In the genomic region with DNA sequence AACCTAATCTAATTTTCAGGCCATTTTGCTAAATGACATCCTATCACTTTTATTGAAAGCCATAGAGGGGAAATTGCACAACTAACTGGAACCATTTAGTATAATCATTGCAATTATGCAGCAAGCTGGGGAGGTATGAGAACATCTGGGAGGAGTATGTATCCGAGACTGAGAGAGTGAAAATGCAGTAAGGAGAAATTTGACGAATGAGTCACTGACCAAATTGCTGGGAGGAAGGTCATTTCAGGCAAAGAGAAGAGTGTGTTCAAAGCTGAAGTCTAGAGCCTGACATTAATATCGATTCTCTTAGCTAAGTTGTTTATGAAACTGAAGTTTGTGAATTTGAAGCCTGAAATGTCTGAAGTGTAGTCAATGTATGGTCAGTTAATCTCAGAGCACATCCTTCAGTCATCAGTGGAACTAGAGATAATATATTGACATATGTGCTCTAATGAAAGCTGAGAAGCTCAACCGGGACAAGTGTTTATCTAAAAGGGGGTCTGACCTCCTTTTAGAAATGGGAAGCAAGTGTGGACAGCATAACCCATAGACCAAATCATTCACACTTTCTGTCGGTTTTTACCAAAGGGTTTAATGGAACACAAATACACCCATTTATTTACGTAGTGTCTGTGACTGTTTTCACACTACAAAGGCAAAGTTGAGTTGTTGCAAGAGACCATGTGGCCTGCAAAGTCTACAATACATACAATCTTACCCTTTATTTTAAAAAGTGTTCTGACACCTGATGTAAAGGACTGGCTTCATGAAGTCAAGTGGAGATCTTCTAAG, we compare ENCODE assay signal across 23 cellular contexts.
A peak's percentile ranks its signal among the peaks of the same experiment; 100 is the strongest.
DNase-seq lines count a peak whose midpoint lies in the region; TF ChIP-seq lines count a peak whose summit lies in the region.
"Had no signal": no experiment of that assay in that cellular context is flagged by ENCODE, and none has a peak within 500 bp of the region (broad histone marks: within the 10 kb centered on the region; RNA-seq: fewer than 3 reads in every experiment).

No MANE protein-coding gene starts in this region.

- H3K9me2 ChIP-seq in Karpas-422 (replicated peaks; ENCODE audit: insufficient read depth, low read length) = no peaks in the 10 kb centered on the region

- H2AFZ ChIP-seq in mesenchymal stem cell (ENCODE audit: low read depth, low read length) (no peak overlapping the region), Karpas-422 (ENCODE audit: low read length) (no peak overlapping the region)

- H2BK5ac ChIP-seq in mesenchymal stem cell (ENCODE audit: low read depth, low read length, poor library complexity, severe bottlenecking) = no peak overlapping the region

- H3K9me3 ChIP-seq in mesenchymal stem cell (ENCODE audit: control insufficient read depth, low read length) (no peaks in the 10 kb centered on the region), Karpas-422 (ENCODE audit: low read length) (no peaks in the 10 kb centered on the region)
- H3K9me3 ChIP-seq: colonic mucosa, mucosa of descending colon, testis had no signal

- H3K79me2 ChIP-seq in Karpas-422 (ENCODE audit: low read length) = no peaks in the 10 kb centered on the region

- WGBS in mesenchymal stem cell = 18% methylated on average over 5 of the region's 6 CpGs

- H3K4me3 ChIP-seq in AG10803 (ENCODE audit: low read length) (peak overlapping the region; percentile 7; the same call in 1 of the 2 replicates), cardiac fibroblast (replicated peaks in 1 of 2; ENCODE audit: low read depth in 2 of 2, low read length in 2 of 2) (no peak overlapping the region), mesenchymal stem cell (ENCODE audit: insufficient read depth in 1 of 2, low read depth in 1 of 2, low read length in 2 of 2) (no peak overlapping the region), Karpas-422 (ENCODE audit: low read length) (no peak overlapping the region)
- H3K4me3 ChIP-seq: colonic mucosa, mucosa of descending colon, skin epidermis, testis had no signal

- no peak overlapping the region for H3K23ac ChIP-seq in mesenchymal stem cell (ENCODE audit: low read length in 2 of 2)

- peak overlapping the region; percentile 35 for H3K27ac ChIP-seq in mesenchymal stem cell (ENCODE audit: low read length, poor library complexity, severe bottlenecking)
- no peak overlapping the region for H3K27ac ChIP-seq in Karpas-422 (ENCODE audit: low read length)
- H3K27ac ChIP-seq: colonic mucosa, HL-60, skin epidermis, testis had no signal

- peaks cover 3% of the 10 kb centered on the region for H3K79me1 ChIP-seq in mesenchymal stem cell (replicated peaks; ENCODE audit: low read length, poor library complexity, severe bottlenecking)

- H3K4ac ChIP-seq in mesenchymal stem cell (ENCODE audit: low read depth in 1 of 2, low read length in 2 of 2) = no peak overlapping the region

- DNase-seq in AG10803 (ENCODE audit: low read depth) (peak; percentile 85), HS-5 (ENCODE audit: low read depth) (peak; percentile 57), cardiac fibroblast (ENCODE audit: low read depth in 2 of 2) (peak; percentile 48 to 49), mesenchymal stem cell (peak; percentile 78), Karpas-422 (no peak), retina (no peak), NCI-H187 (lab: John Stamatoyannopoulos, UW) (no peak), inferior parietal cortex (ENCODE audit: extremely low spot score) (no peak)
- DNase-seq: activated CD8-positive, alpha-beta memory T cell treated with anti-CD3 and anti-CD28 coated beads, Interleukin-2, amount 50 U/mL, for 4 hours; activated naive CD8-positive, alpha-beta T cell treated with anti-CD3 and anti-CD28 coated beads for 36 hours; colonic mucosa; DMS53; hippocampal formation; IMR-90; MM.1S; mucosa of descending colon; NCI-H1436 treated with DMSO at 0.1 percent for 48 hours; stimulated activated CD4-positive, alpha-beta T cell treated with anti-CD3 and anti-CD28 coated beads, Interleukin-2, amount 100 ng/mL, for 48 hours; stimulated activated naive B cell treated with anti-CD40 and anti-IgM and Interleukin-4, amounts not matched to agents 10 μg/mL and 1 μg/mL and 100 μg/mL, for 72 hours; T-helper 9 cell; testis had no signal

- no peak overlapping the region for H3K9ac ChIP-seq in mesenchymal stem cell (ENCODE audit: low read length)
- H3K9ac ChIP-seq in Karpas-422 (ENCODE audit: low read length) = no peak overlapping the region

- H4K8ac ChIP-seq in mesenchymal stem cell (ENCODE audit: low read length) = no peak overlapping the region

- H3K14ac ChIP-seq in mesenchymal stem cell (ENCODE audit: low read length in 2 of 2) = no peak overlapping the region

- H3K4me1 ChIP-seq in mesenchymal stem cell (ENCODE audit: control insufficient read depth, insufficient read depth, low read depth, low read length) = no peaks in the 10 kb centered on the region
- no peaks in the 10 kb centered on the region for H3K4me1 ChIP-seq in Karpas-422 (ENCODE audit: low read length)
- H3K4me1 ChIP-seq: colonic mucosa, testis had no signal

- H4K91ac ChIP-seq in mesenchymal stem cell (ENCODE audit: low read length) = no peak overlapping the region

- H2AK5ac ChIP-seq in mesenchymal stem cell (ENCODE audit: low read length, severe bottlenecking) = no peak overlapping the region

- H3K18ac ChIP-seq in mesenchymal stem cell (ENCODE audit: low read depth in 1 of 2, low read length in 2 of 2) = no peak overlapping the region

- H3K27me3 ChIP-seq in mesenchymal stem cell (ENCODE audit: control insufficient read depth in 1 of 2, insufficient read depth in 1 of 2, low read length in 2 of 2) = no peaks in the 10 kb centered on the region
- H3K27me3 ChIP-seq in Karpas-422 (ENCODE audit: low read length) = no peaks in the 10 kb centered on the region
- H3K27me3 ChIP-seq: colonic mucosa, testis had no signal

- no peaks in the 10 kb centered on the region for H4K20me1 ChIP-seq in Karpas-422 (ENCODE audit: insufficient read depth, low read depth, low read length)

- no peak for TF ChIP-seq CTCF in AG10803 (conservative IDR thresholded peaks at IDR 0.05; ENCODE audit: low read length)
- no peak for TF ChIP-seq CTCF in cardiac fibroblast (IDR thresholded peaks at IDR 0.05; ENCODE audit: low read depth, low read length)

- H3K4me2 ChIP-seq in mesenchymal stem cell (ENCODE audit: low read length, poor library complexity, severe bottlenecking) = no peak overlapping the region
- no peak overlapping the region for H3K4me2 ChIP-seq in Karpas-422 (ENCODE audit: low read depth, low read length, poor library complexity, severe bottlenecking)

- H2BK12ac ChIP-seq in mesenchymal stem cell (ENCODE audit: low read length in 2 of 2) = no peak overlapping the region

- H3K36me3 ChIP-seq in mesenchymal stem cell (ENCODE audit: control insufficient read depth in 1 of 2, insufficient read depth in 2 of 2, low read depth in 1 of 2, low read length in 2 of 2) = no peaks in the 10 kb centered on the region
- H3K36me3 ChIP-seq in Karpas-422 (ENCODE audit: insufficient read depth, low read length) = no peaks in the 10 kb centered on the region
- H3K36me3 ChIP-seq: colonic mucosa had no signal

- no peak overlapping the region for H2BK120ac ChIP-seq in mesenchymal stem cell (ENCODE audit: low read depth, low read length)

- H2BK15ac ChIP-seq in mesenchymal stem cell (ENCODE audit: low read depth, poor library complexity, severe bottlenecking) = no peak overlapping the region

Comparison
In these comparisons a context has a peak if more than half of its experiments do, and no peak if none do; other contexts are left out.
1. DNase-seq: peak in AG10803 (single experiment), HS-5 (single experiment), cardiac fibroblast (2 of 2) and mesenchymal stem cell (single experiment); none in Karpas-422 (single experiment), retina (single experiment), NCI-H187 (0 of 2) and inferior parietal cortex (single experiment).